ENCODE assay signal across 11 cellular contexts in the genomic region with DNA sequence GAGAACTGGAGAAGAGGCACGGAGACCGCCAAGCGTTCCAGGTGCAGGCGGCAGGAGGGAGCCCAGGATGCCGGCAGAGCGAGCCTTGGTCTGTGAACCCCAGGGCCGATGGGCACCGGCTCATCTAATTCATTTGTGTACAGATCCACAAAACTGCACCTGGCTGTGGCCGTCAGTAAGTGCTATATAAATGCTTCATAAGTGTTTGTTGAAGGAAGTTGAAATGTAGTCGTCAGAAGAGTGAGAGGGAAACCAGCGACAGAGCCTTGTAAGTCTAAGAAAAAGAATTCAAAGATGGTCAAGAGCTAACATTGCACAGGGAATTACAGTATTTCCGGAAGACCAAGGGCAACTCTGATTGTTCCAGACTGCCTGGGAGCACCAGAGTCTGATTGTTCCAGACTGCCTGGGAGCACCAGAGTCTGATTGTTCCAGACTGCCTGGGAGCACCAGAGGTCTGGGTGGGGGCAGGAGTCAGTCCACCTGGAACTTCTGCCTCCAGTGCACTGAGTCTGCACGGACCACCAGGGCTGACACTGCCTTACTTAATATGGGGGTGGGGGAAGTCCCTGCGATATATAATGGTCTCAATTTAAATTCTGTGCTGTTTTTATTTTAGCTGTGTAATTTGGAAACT.
DNase-seq lines count a peak whose midpoint lies in the region; ATAC-seq and TF ChIP-seq lines count a peak whose summit lies in the region.
"Had no signal": no experiment of that assay in that cellular context is flagged by ENCODE, and none has a peak within 500 bp of the region (broad histone marks: within the 10 kb centered on the region; RNA-seq: fewer than 3 reads in every experiment).

No MANE protein-coding gene starts in this region.

- H3K4me1 Mint-ChIP-seq in CD4-positive, alpha-beta T cell (ENCODE audit: low read depth) = peaks cover 94% of the 10 kb centered on the region
- H3K4me1 Mint-ChIP-seq in activated naive CD8-positive, alpha-beta T cell treated with anti-CD3 and anti-CD28 coated beads, Interleukin-2, amount 50 U/mL, for 24 hours = peaks cover 98% of the 10 kb centered on the region

- no peak for TF ChIP-seq CTCF in CD4-positive, alpha-beta T cell (IDR thresholded peaks at IDR 0.05)

- H3K4me3 Mint-ChIP-seq in CD4-positive, alpha-beta T cell = peak overlapping the region; percentile 68
- peak overlapping the region; percentile 81 for H3K4me3 Mint-ChIP-seq in activated naive CD8-positive, alpha-beta T cell treated with anti-CD3 and anti-CD28 coated beads, Interleukin-2, amount 50 U/mL, for 24 hours

- H3K36me3 Mint-ChIP-seq in CD4-positive, alpha-beta T cell (ENCODE audit: low read depth) = no peaks in the 10 kb centered on the region
- H3K36me3 Mint-ChIP-seq in activated naive CD8-positive, alpha-beta T cell treated with anti-CD3 and anti-CD28 coated beads, Interleukin-2, amount 50 U/mL, for 24 hours (ENCODE audit: low read depth) = peaks cover 27% of the 10 kb centered on the region

- H3K9me3 Mint-ChIP-seq in CD4-positive, alpha-beta T cell = no peaks in the 10 kb centered on the region
- no peaks in the 10 kb centered on the region for H3K9me3 Mint-ChIP-seq in activated naive CD8-positive, alpha-beta T cell treated with anti-CD3 and anti-CD28 coated beads, Interleukin-2, amount 50 U/mL, for 24 hours

- POLR2A ChIA-PET in CD4-positive, alpha-beta T cell (lab: Charles Lee) = interaction anchor here (1.4 to 1.8 kb wide), 2 partner anchors 9 to 10 kb away, joined by 4 read pairs; no protein-coding TSS in a partner anchor

- H3K27me3 Mint-ChIP-seq in CD4-positive, alpha-beta T cell = no peaks in the 10 kb centered on the region
- no peaks in the 10 kb centered on the region for H3K27me3 Mint-ChIP-seq in activated naive CD8-positive, alpha-beta T cell treated with anti-CD3 and anti-CD28 coated beads, Interleukin-2, amount 50 U/mL, for 24 hours

- in situ Hi-C loops in GM18951 (cut with MboI; ENCODE audit: low sequenced_read_pairs, unreplicated experiment) = no loop called here

- no peaks in the 10 kb centered on the region for H3K9me3 ChIP-seq in CD4-positive, alpha-beta T cell (ENCODE audit: control insufficient read depth, low read length)
- H3K9me3 ChIP-seq: adrenal gland, heart left ventricle had no signal

- H3K27me3 ChIP-seq in CD4-positive, alpha-beta T cell (ENCODE audit: control insufficient read depth, insufficient read depth, low read length) = no peaks in the 10 kb centered on the region
- H3K27me3 ChIP-seq: adrenal gland, heart left ventricle had no signal

- intact Hi-C loops in CD4-positive, alpha-beta T cell (cut with DNase I, micrococcal nuclease) = loop anchor here in 1 of 2 experiments (5.0 kb wide), 1 partner anchor 110 kb away; the partner anchor contains the start of gene BCL2

- TF ChIP-seq POLR2A in GM18951 (IDR thresholded peaks at IDR 0.05; ENCODE audit: extremely low read depth, insufficient read depth, insufficient read length) = peak; percentile 38

- DNase-seq in CD4-positive, alpha-beta T cell = no peak
- DNase-seq in NCI-H2107 treated with DMSO at 0.1 percent for 48 hours (lab: John Stamatoyannopoulos, UW; ENCODE audit: unreplicated experiment) (peak; percentile 99), GM19238 (ENCODE audit: insufficient read length, low spot score) (no peak), H4 (ENCODE audit: low spot score) (no peak), substantia nigra (lab: John Stamatoyannopoulos, UW) (no peak), SIG-M5 treated with dmso at 0.1 percent for 504 hours (lab: John Stamatoyannopoulos, UW; ENCODE audit: unreplicated experiment) (no peak)
- DNase-seq in activated naive CD8-positive, alpha-beta T cell treated with anti-CD3 and anti-CD28 coated beads, Interleukin-2, amount 50 U/mL, for 24 hours = peak; percentile 58
- DNase-seq: adrenal gland, heart left ventricle, retina had no signal

- H3K27ac ChIP-seq in CD4-positive, alpha-beta T cell (ENCODE audit: low read depth, low read length) = peak overlapping the region; percentile 47
- no peak overlapping the region for H3K27ac ChIP-seq in substantia nigra (ENCODE audit: low read depth, low read length, poor library complexity, severe bottlenecking)
- H3K27ac ChIP-seq: adrenal gland had no signal

- peak; percentile 63 for ATAC-seq in CD4-positive, alpha-beta T cell (ENCODE audit: poor library complexity)
- ATAC-seq in activated naive CD8-positive, alpha-beta T cell treated with anti-CD3 and anti-CD28 coated beads, Interleukin-2, amount 50 U/mL, for 24 hours = peak; percentile 53

- peak overlapping the region; percentile 99 for H3K27ac Mint-ChIP-seq in CD4-positive, alpha-beta T cell
- peak overlapping the region; percentile 99 for H3K27ac Mint-ChIP-seq in activated naive CD8-positive, alpha-beta T cell treated with anti-CD3 and anti-CD28 coated beads, Interleukin-2, amount 50 U/mL, for 24 hours

- CTCF ChIA-PET in CD4-positive, alpha-beta T cell (lab: Charles Lee) = interaction anchor here (1.5 to 2.7 kb wide), 2 partner anchors 52 to 111 kb away, joined by 3 to 10 read pairs; no protein-coding TSS in a partner anchor

Comparison
In these comparisons a context has a peak if more than half of its experiments do, and no peak if none do; other contexts are left out.
1. DNase-seq: peak in NCI-H2107 treated with DMSO at 0.1 percent for 48 hours (single experiment) and activated naive CD8-positive, alpha-beta T cell treated with anti-CD3 and anti-CD28 coated beads, Interleukin-2, amount 50 U/mL, for 24 hours (single experiment); none in CD4-positive, alpha-beta T cell (0 of 10), GM19238 (single experiment), H4 (single experiment), substantia nigra (0 of 49) and SIG-M5 treated with dmso at 0.1 percent for 504 hours (single experiment).